Comparison of ENCODE assay signal across 17 cellular contexts in genomic region chr10:42578019-42578418, GRCh38.
DNase-seq lines count a peak whose midpoint lies in the region; ATAC-seq and TF ChIP-seq lines count a peak whose summit lies in the region.
"Had no signal": no experiment of that assay in that cellular context is flagged by ENCODE, and none has a peak within 500 bp of the region (broad histone marks: within the 10 kb centered on the region; RNA-seq: fewer than 3 reads in every experiment).

No MANE protein-coding gene starts in this region.

- peak overlapping the region; percentile 38 for H3K4me2 ChIP-seq in Karpas-422 (ENCODE audit: low read depth, low read length, poor library complexity, severe bottlenecking)

- H2AFZ ChIP-seq in Karpas-422 (ENCODE audit: low read length): no peak overlapping the region; the same call in 1 of the 2 replicates

- no peaks in the 10 kb centered on the region for H3K9me3 ChIP-seq in Karpas-422 (ENCODE audit: low read length)
- no peaks in the 10 kb centered on the region for H3K9me3 ChIP-seq in right atrium auricular region
- H3K9me3 ChIP-seq: BE2C had no signal

- TF ChIP-seq CTCF in right atrium auricular region (IDR thresholded peaks at IDR 0.05): no peak

- H4K20me1 ChIP-seq in Karpas-422 (ENCODE audit: insufficient read depth, low read depth, low read length): no peaks in the 10 kb centered on the region

- ATAC-seq in HG02884 (IDR thresholded peaks at IDR 0.05; ENCODE audit: unreplicated experiment): peak; percentile 52
- no peak for ATAC-seq in HG02763 (IDR thresholded peaks at IDR 0.05; ENCODE audit: unreplicated experiment)
- no peak for ATAC-seq in GM19328 (IDR thresholded peaks at IDR 0.05; ENCODE audit: unreplicated experiment)

- H3K9me2 ChIP-seq in Karpas-422 (replicated peaks; ENCODE audit: insufficient read depth, low read length): no peaks in the 10 kb centered on the region

- H3K4me1 ChIP-seq in Karpas-422 (ENCODE audit: low read length) (peaks cover 10% of the 10 kb centered on the region), right atrium auricular region (no peaks in the 10 kb centered on the region)
- H3K4me1 ChIP-seq: BE2C had no signal

- no peak overlapping the region for H3K27ac ChIP-seq in Karpas-422 (ENCODE audit: low read length)
- H3K27ac ChIP-seq in right atrium auricular region: no peak overlapping the region

- 0 out of 2 replicates have a peak overlapping the region, but pooled peaks have one; percentile 12 for H3K9ac ChIP-seq in Karpas-422 (ENCODE audit: low read length)

- peak; percentile 67 for DNase-seq in Karpas-422
- DNase-seq in left kidney (ENCODE audit: low read depth, low spot score): peak; percentile 3
- DNase-seq in right atrium auricular region (ENCODE audit: low spot score): no peak
- DNase-seq: ACHN; BE2C; C1 segment of cervical spinal cord; CD4-positive, CD25-positive, alpha-beta regulatory T cell; CD8-positive, alpha-beta memory T cell; COR-L47; DMS 273 treated with DMSO at 0.1 percent for 48 hours; DMS53; DND-41; EL; H9 had no signal

- H3K79me2 ChIP-seq in Karpas-422 (ENCODE audit: low read length): no peaks in the 10 kb centered on the region

- H3K4me3 ChIP-seq in Karpas-422 (ENCODE audit: low read length) (no peak overlapping the region), right atrium auricular region (no peak overlapping the region)

- no peaks in the 10 kb centered on the region for H3K27me3 ChIP-seq in Karpas-422 (ENCODE audit: low read length)
- H3K27me3 ChIP-seq in right atrium auricular region: no peaks in the 10 kb centered on the region
- H3K27me3 ChIP-seq: BE2C had no signal

- H3K36me3 ChIP-seq in Karpas-422 (ENCODE audit: insufficient read depth, low read length): no peaks in the 10 kb centered on the region
- no peaks in the 10 kb centered on the region for H3K36me3 ChIP-seq in right atrium auricular region
- H3K36me3 ChIP-seq: BE2C had no signal
